In the genomic region with DNA sequence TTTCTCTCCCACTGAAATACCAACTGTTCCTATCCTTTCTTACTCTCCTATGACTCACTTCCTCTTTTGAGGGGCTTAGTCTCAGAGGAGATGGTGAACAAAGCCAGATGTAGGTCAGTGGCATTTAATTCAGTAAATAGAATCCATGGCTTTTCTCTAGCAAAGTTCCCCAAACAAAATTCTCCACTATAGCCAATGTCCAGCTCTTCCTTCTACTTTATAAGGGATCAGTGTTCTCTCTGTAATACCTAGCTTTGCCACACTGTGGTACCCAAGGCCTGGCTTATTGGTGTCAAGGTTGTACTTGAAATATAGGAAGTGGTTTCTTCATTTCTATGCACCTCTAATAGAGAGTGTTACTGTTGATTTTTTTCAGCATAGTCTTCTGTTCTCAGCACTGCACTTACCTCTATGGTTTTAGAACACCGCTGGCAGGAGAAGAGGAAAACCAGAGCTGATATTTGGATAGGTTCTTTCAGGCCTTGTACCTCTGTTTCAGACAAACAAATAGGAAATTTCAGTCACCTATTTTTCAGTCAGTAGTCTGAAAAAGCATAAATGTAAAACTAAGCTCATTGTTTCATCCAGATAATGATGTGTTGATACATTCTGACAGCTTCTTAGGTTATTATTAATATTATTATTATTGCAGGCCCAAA, we compare ENCODE assay signal across 7 cellular contexts. TPM values are rescaled to one million over a fixed set of nuclear protein-coding genes. Genes with fewer than 3 reads are reported as not detected.
DNase-seq lines count a peak whose midpoint lies in the region; ATAC-seq and TF ChIP-seq lines count a peak whose summit lies in the region.

No MANE protein-coding gene starts in this region.

- no peaks in the 10 kb centered on the region for H3K9me3 ChIP-seq in HEK293 (ENCODE audit: control insufficient read depth, insufficient read depth, low read depth, low read length)
- H3K9me3 ChIP-seq in MG63: no peaks in the 10 kb centered on the region

- peak; percentile 56 for TF ChIP-seq CTCF in GM12875 (IDR thresholded peaks at IDR 0.05; ENCODE audit: borderline replicate concordance, insufficient read depth, low read depth, low read length)
- TF ChIP-seq CTCF in HEK293 (tag by site-specific recombination; IDR thresholded peaks at IDR 0.05): no peak
- peak; percentile 79 for TF ChIP-seq CTCF in retinal pigment epithelial cell (conservative IDR thresholded peaks at IDR 0.05; ENCODE audit: low read depth, low read length)

- intact Hi-C loops in left cardiac atrium (cut with DNase I): loop anchor here (1.0 to 10.0 kb wide), 4 partner anchors 44 to 1266 kb away; no protein-coding TSS in a partner anchor

- no peaks in the 10 kb centered on the region for H3K36me3 Mint-ChIP-seq in activated naive CD8-positive, alpha-beta T cell treated with anti-CD3 and anti-CD28 coated beads, Interleukin-2, amount 10 ng/mL, durations not matched to agents 7 days and 5 days

- ATAC-seq in SK-N-SH treated with all-trans-retinoic acid at 6 μM for 48 hours: peak; percentile 91
- peak; percentile 96 for ATAC-seq in activated naive CD8-positive, alpha-beta T cell treated with anti-CD3 and anti-CD28 coated beads, Interleukin-2, amount 10 ng/mL, durations not matched to agents 7 days and 5 days (ENCODE audit: low read depth)
- ATAC-seq in left cardiac atrium: peak; percentile 95 to 96

- CTCF ChIA-PET in HEK293 (lab: Yijun Ruan, JAX): interaction anchor here (0.6 to 4.7 kb wide), 44 partner anchors 9 to 1787 kb away, joined by 3 to 145 read pairs (median 4); a partner anchor contains a TSS

- H3K4me1 Mint-ChIP-seq in activated naive CD8-positive, alpha-beta T cell treated with anti-CD3 and anti-CD28 coated beads, Interleukin-2, amount 10 ng/mL, durations not matched to agents 7 days and 5 days: peaks cover 19% of the 10 kb centered on the region

- peak overlapping the region; percentile 4 for H3K4me3 Mint-ChIP-seq in activated naive CD8-positive, alpha-beta T cell treated with anti-CD3 and anti-CD28 coated beads, Interleukin-2, amount 10 ng/mL, durations not matched to agents 7 days and 5 days

- POLR2A ChIA-PET in HEK293 (lab: Yijun Ruan, JAX): interaction anchor here (0.6 kb wide), 1 partner anchor 142 kb away, joined by 3 read pairs; no protein-coding TSS in a partner anchor
- POLR2A ChIA-PET in activated naive CD8-positive, alpha-beta T cell treated with anti-CD3 and anti-CD28 coated beads, Interleukin-2, amount 10 ng/mL, durations not matched to agents 7 days and 5 days (lab: Charles Lee): interaction anchor here (1.2 to 1.9 kb wide), 5 partner anchors 142 to 161 kb away, joined by 4 to 9 read pairs (median 6); a partner anchor contains a TSS

- DNase-seq in MG63 (peak; percentile 49), left cardiac atrium (peak; percentile 34), retinal pigment epithelial cell (ENCODE audit: low read depth) (peak; percentile 52)
- DNase-seq in activated naive CD8-positive, alpha-beta T cell treated with anti-CD3 and anti-CD28 coated beads, Interleukin-2, amount 10 ng/mL, durations not matched to agents 7 days and 5 days: peak; percentile 34

- no peaks in the 10 kb centered on the region for H3K9me3 Mint-ChIP-seq in activated naive CD8-positive, alpha-beta T cell treated with anti-CD3 and anti-CD28 coated beads, Interleukin-2, amount 10 ng/mL, durations not matched to agents 7 days and 5 days

- no peaks in the 10 kb centered on the region for H3K4me1 ChIP-seq in HEK293 (ENCODE audit: control insufficient read depth, insufficient read depth, low read length)

- no peaks in the 10 kb centered on the region for H3K27me3 Mint-ChIP-seq in activated naive CD8-positive, alpha-beta T cell treated with anti-CD3 and anti-CD28 coated beads, Interleukin-2, amount 10 ng/mL, durations not matched to agents 7 days and 5 days

- peak overlapping the region; percentile 68 for H3K27ac Mint-ChIP-seq in activated naive CD8-positive, alpha-beta T cell treated with anti-CD3 and anti-CD28 coated beads, Interleukin-2, amount 10 ng/mL, durations not matched to agents 7 days and 5 days

- H3K27ac ChIP-seq in HEK293 (ENCODE audit: extremely low read depth, low read depth, low read length): no peak overlapping the region

- H3K4me3 ChIP-seq in GM12875 (ENCODE audit: low read depth, low read length): no peak overlapping the region
- H3K4me3 ChIP-seq in HEK293 (ENCODE audit: low read depth, low read length): no peak overlapping the region
- H3K4me3 ChIP-seq in MG63: no peak overlapping the region
- H3K4me3 ChIP-seq in retinal pigment epithelial cell (ENCODE audit: low read length): no peak overlapping the region

- H3K36me3 ChIP-seq in HEK293 (ENCODE audit: control insufficient read depth in 2 of 2, insufficient read depth in 1 of 2, low read length in 2 of 2): no peaks in the 10 kb centered on the region
- H3K36me3 ChIP-seq in MG63: no peaks in the 10 kb centered on the region

- no peaks in the 10 kb centered on the region for H3K27me3 ChIP-seq in MG63

TF ChIP-seq in HEK293, 187 proteins besides CTCF, POLR2A, EP300 and RAD21:
- TF ChIP-seq PRDM1 (tag by site-specific recombination; IDR thresholded peaks at IDR 0.05) (peak; percentile 71), GFI1B (tag by site-specific recombination; IDR thresholded peaks at IDR 0.05) (no peak), OVOL3 (tag by site-specific recombination; IDR thresholded peaks at IDR 0.05) (no peak), ZNF560 (tag by site-specific recombination; IDR thresholded peaks at IDR 0.05; ENCODE audit: borderline replicate concordance) (no peak), ZFHX2 (tag by site-specific recombination; conservative IDR thresholded peaks at IDR 0.05) (no peak), ZNF514 (tag by site-specific recombination; IDR thresholded peaks at IDR 0.05) (no peak), ZNF830 (tag by site-specific recombination; IDR thresholded peaks at IDR 0.05; ENCODE audit: low read depth) (no peak), ZNF660 (tag by site-specific recombination; IDR thresholded peaks at IDR 0.05) (0 out of 2 replicates have a peak, but pooled peaks have one; percentile 50), ZNF654 (tag by site-specific recombination; IDR thresholded peaks at IDR 0.05; ENCODE audit: low read depth) (peak; percentile 80)
- TF ChIP-seq, protein P1, sequence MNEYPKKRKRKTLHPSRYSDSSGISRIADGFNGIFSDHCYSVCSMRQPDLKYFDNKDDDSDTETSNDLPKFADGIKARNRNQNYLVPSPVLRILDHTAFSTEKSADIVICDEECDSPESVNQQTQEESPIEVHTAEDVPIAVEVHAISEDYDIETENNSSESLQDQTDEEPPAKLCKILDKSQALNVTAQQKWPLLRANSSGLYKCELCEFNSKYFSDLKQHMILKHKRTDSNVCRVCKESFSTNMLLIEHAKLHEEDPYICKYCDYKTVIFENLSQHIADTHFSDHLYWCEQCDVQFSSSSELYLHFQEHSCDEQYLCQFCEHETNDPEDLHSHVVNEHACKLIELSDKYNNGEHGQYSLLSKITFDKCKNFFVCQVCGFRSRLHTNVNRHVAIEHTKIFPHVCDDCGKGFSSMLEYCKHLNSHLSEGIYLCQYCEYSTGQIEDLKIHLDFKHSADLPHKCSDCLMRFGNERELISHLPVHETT (tag by site-specific recombination; IDR thresholded peaks at IDR 0.05): no peak

TF ChIP-seq in SK-N-SH treated with all-trans-retinoic acid at 6 μM for 48 hours, 23 proteins besides CTCF, POLR2A, EP300 and RAD21:
- TF ChIP-seq ESRRG (CRISPR knock-in tag; IDR thresholded peaks at IDR 0.05): no peak
- no peak for TF ChIP-seq ZNF8 (CRISPR knock-in tag; IDR thresholded peaks at IDR 0.05)
- no peak for TF ChIP-seq ZFP30 (CRISPR knock-in tag; IDR thresholded peaks at IDR 0.05)
- no peak for TF ChIP-seq GLIS3 (CRISPR knock-in tag; IDR thresholded peaks at IDR 0.05)
- no peak for TF ChIP-seq ZNF565 (CRISPR knock-in tag; conservative IDR thresholded peaks at IDR 0.05; ENCODE audit: low read depth)
- no peak for TF ChIP-seq TOX (CRISPR knock-in tag; IDR thresholded peaks at IDR 0.05; ENCODE audit: borderline replicate concordance)
- TF ChIP-seq ZNF70 (CRISPR knock-in tag; IDR thresholded peaks at IDR 0.05): no peak
- no peak for TF ChIP-seq ARNTL (CRISPR knock-in tag; IDR thresholded peaks at IDR 0.05; ENCODE audit: borderline replicate concordance, low read depth)
- TF ChIP-seq, protein P2, sequence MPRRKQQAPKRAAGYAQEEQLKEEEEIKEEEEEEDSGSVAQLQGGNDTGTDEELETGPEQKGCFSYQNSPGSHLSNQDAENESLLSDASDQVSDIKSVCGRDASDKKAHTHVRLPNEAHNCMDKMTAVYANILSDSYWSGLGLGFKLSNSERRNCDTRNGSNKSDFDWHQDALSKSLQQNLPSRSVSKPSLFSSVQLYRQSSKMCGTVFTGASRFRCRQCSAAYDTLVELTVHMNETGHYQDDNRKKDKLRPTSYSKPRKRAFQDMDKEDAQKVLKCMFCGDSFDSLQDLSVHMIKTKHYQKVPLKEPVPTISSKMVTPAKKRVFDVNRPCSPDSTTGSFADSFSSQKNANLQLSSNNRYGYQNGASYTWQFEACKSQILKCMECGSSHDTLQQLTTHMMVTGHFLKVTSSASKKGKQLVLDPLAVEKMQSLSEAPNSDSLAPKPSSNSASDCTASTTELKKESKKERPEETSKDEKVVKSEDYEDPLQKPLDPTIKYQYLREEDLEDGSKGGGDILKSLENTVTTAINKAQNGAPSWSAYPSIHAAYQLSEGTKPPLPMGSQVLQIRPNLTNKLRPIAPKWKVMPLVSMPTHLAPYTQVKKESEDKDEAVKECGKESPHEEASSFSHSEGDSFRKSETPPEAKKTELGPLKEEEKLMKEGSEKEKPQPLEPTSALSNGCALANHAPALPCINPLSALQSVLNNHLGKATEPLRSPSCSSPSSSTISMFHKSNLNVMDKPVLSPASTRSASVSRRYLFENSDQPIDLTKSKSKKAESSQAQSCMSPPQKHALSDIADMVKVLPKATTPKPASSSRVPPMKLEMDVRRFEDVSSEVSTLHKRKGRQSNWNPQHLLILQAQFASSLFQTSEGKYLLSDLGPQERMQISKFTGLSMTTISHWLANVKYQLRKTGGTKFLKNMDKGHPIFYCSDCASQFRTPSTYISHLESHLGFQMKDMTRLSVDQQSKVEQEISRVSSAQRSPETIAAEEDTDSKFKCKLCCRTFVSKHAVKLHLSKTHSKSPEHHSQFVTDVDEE (CRISPR knock-in tag; IDR thresholded peaks at IDR 0.05): no peak
- TF ChIP-seq OSR1 (CRISPR knock-in tag; IDR thresholded peaks at IDR 0.05): no peak

RNA-seq across cellular contexts. Expression of a gene that starts 40.6 kb away (rescaled TPM):
- 0.95 and 2.6 TPM in 2 replicates for total RNA-seq in MG63 (2014; rRNA removed; shearing (Covaris generic); ENCODE audit: low replicate concordance)
- 1 to 10 TPM; 2.0 to 2.5 TPM for total RNA-seq in activated naive CD8-positive, alpha-beta T cell treated with anti-CD3 and anti-CD28 coated beads, Interleukin-2, amount 10 ng/mL, durations not matched to agents 7 days and 5 days
- total RNA-seq in left cardiac atrium: 1 to 10 TPM in 1 of 2 donors, under 1 TPM in 1; 0.88 to 3.8 TPM
